ENCODE assay signal across 9 cellular contexts in the genomic region with DNA sequence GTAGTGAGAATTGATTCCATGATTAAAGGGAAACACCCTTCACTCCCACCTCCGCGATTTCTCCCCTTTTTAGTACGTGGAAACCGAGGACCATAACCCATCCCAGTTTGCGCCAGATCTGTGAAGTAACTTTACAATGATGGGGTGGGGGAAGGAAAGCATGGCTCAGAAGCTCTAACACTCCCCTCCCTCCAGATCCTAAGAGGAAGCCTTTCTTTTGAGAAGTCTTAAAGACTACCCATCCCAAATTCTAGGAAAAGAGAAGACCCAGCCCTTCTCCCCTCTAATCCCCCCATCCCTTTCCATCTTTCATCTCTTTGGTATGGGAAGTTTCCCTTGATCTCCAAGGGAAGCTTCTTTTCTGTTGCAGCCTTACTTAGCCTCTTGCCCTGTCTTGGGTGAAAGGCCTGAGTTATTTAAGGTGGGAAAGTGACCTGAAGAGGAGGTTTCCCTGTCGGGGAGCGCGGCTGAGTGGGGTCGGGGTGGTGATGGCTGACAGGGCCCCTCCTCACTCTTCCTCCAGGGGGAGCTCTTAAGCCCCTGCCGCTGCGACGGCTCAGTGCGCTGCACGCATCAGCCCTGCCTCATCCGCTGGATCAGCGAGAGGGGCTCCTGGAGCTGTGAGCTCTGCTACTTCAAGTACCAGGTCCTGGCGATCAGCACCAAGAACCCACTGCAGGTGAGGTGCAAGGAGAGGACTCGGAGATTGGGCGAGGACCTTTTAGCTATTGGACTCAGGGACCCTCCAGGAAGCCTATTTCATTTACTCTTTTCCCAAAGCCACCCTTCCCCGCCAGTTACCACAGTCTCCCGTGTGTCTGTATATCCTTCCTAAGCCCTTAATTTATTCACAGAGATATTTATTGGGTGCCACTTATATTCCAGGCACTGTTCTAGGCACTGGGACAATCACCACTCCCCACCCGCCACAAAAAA. TPM values are rescaled to one million over a fixed set of nuclear protein-coding genes. Genes with fewer than 3 reads are reported as not detected.
DNase-seq lines count a peak whose midpoint lies in the region; ATAC-seq, FAIRE-seq and TF ChIP-seq lines count a peak whose summit lies in the region.
"Had no signal": no experiment of that assay in that cellular context is flagged by ENCODE, and none has a peak within 500 bp of the region (broad histone marks: within the 10 kb centered on the region; RNA-seq: fewer than 3 reads in every experiment).

No MANE protein-coding gene starts in this region.

- peaks cover 19% of the 10 kb centered on the region for H3K4me1 ChIP-seq in testis

- TF ChIP-seq CTCF in WERI-Rb-1 (IDR thresholded peaks at IDR 0.05; ENCODE audit: low read depth, low read length) (peak; percentile 96), cardiac fibroblast (IDR thresholded peaks at IDR 0.05; ENCODE audit: low read depth, low read length) (peak; percentile 48), testis (IDR thresholded peaks at IDR 0.05) (peak in 2 of 3 experiments; percentile 16 to 45)

- H3K9me3 ChIP-seq in WERI-Rb-1 (ENCODE audit: severe bottlenecking): no peaks in the 10 kb centered on the region
- H3K9me3 ChIP-seq in testis: no peaks in the 10 kb centered on the region

- peak; percentile 88 for FAIRE-seq in GM12892 (lab: Jason Lieb, UNC)
- FAIRE-seq: endometrium had no signal

- ATAC-seq in HG03280 (IDR thresholded peaks at IDR 0.05; ENCODE audit: unreplicated experiment): no peak

- H3K27ac ChIP-seq in WERI-Rb-1: no peak overlapping the region
- H3K27ac ChIP-seq in testis: no peak overlapping the region

- peak overlapping the region; percentile 79 for H3K4me3 ChIP-seq in WERI-Rb-1 (ENCODE audit: low read depth, low read length)
- no peak overlapping the region for H3K4me3 ChIP-seq in cardiac fibroblast (replicated peaks in 1 of 2; ENCODE audit: low read depth in 2 of 2, low read length in 2 of 2)
- peak overlapping the region in 1 of 2 donors; percentile 70 for H3K4me3 ChIP-seq in testis

- intact Hi-C loops in testis (cut with DNase I; ENCODE audit: low total_unique reads): no loop called here

- peak; percentile 79 for DNase-seq in GM12892 (ENCODE audit: insufficient read length)
- peak; percentile 97 for DNase-seq in HuH-7 (ENCODE audit: low spot score)
- DNase-seq in WERI-Rb-1: peak; percentile 79
- peak in 1 of 2 donors; percentile 36 for DNase-seq in cardiac fibroblast (ENCODE audit: low read depth in 2 of 2)
- DNase-seq in midbrain (lab: John Stamatoyannopoulos, UW): peak; percentile 5
- peak; percentile 57 for DNase-seq in testis
- DNase-seq in GOT3 (lab: John Stamatoyannopoulos, UW): no peak

- H3K36me3 ChIP-seq in WERI-Rb-1 (peaks cover 41% of the 10 kb centered on the region), testis (ENCODE audit: low read depth, missing control alignments) (no peaks in the 10 kb centered on the region)

- no peak for TF ChIP-seq POLR2A in GM12892 (IDR thresholded peaks at IDR 0.05; ENCODE audit: low read depth, low read length)
- TF ChIP-seq POLR2A in testis (IDR thresholded peaks at IDR 0.05): no peak

- H3K27me3 ChIP-seq in WERI-Rb-1 (ENCODE audit: insufficient read depth, low read depth, severe bottlenecking) (no peaks in the 10 kb centered on the region), testis (no peaks in the 10 kb centered on the region)

- 48 to 68% methylated on average over 19 to 22 of the region's 22 CpGs for WGBS in testis, 2 donors

RNA-seq across cellular contexts. Expression of a gene that starts 1.8 kb away (rescaled TPM):
- polyA plus RNA-seq in GM12892 (2012; ENCODE audit: missing spikeins): 11.8 TPM
- total RNA-seq in testis: 10 to 100 TPM in 1 of 2 donors, 1 to 10 TPM in 1; 9.2 to 15.1 TPM
- 8.4 TPM for polyA plus RNA-seq in testis (ENCODE audit: insufficient read depth, low read depth, low replicate concordance)

RNA-seq across cellular contexts. Expression of a gene that starts 4.6 kb away (rescaled TPM):
- 137 TPM for polyA plus RNA-seq in GM12892 (2012; ENCODE audit: missing spikeins)
- total RNA-seq in testis: 10 to 100 TPM; 47.0 to 73.5 TPM
- 64.4 TPM for polyA plus RNA-seq in testis (ENCODE audit: insufficient read depth, low read depth, low replicate concordance)

RNA-seq across cellular contexts. Expression of a gene that starts 10.2 kb away (rescaled TPM):
- polyA plus RNA-seq in GM12892 (2012; ENCODE audit: missing spikeins): 0.19 TPM
- total RNA-seq in testis: 10 to 100 TPM in 1 of 2 donors, 1 to 10 TPM in 1; 3.9 to 30.2 TPM
- 2.2 TPM for polyA plus RNA-seq in testis (ENCODE audit: insufficient read depth, low read depth, low replicate concordance)

RNA-seq across cellular contexts. Expression of a gene that starts 11.8 kb away (rescaled TPM):
- 30.4 TPM for polyA plus RNA-seq in GM12892 (2012; ENCODE audit: missing spikeins)
- total RNA-seq in testis: 10 to 100 TPM; 25.4 to 33.0 TPM
- polyA plus RNA-seq in testis (ENCODE audit: insufficient read depth, low read depth, low replicate concordance): 30.8 TPM

RNA-seq across cellular contexts. Expression of a gene that starts 15.2 kb away (rescaled TPM):
- polyA plus RNA-seq in GM12892 (2012; ENCODE audit: missing spikeins): 28.0 TPM
- 10 to 100 TPM; 16.7 to 22.8 TPM for total RNA-seq in testis
- 28.8 TPM for polyA plus RNA-seq in testis (ENCODE audit: insufficient read depth, low read depth, low replicate concordance)

Comparison
In these comparisons a context has a peak if more than half of its experiments do, and no peak if none do; other contexts are left out.
1. CTCF ChIP-seq: peak in every context shown above with its lines; median percentile 96 in WERI-Rb-1; 48 in cardiac fibroblast; 30 in testis.